1 cellular context compared by ENCODE assay signal in genomic region chr19:41408256-41408655, GRCh38.
A peak's percentile ranks its signal among the peaks of the same experiment; 100 is the strongest.
TF ChIP-seq lines count a peak whose summit lies in the region.

No MANE protein-coding gene starts in this region.

TF ChIP-seq in HepG2, 621 proteins besides CTCF, POLR2A, EP300 and RAD21:
- TF ChIP-seq HNRNPK (IDR thresholded peaks at IDR 0.05; ENCODE audit: low read depth, low read length, poor library complexity, severe bottlenecking): no peak
- peak; percentile 18; the same call in 1 of the 2 replicates for TF ChIP-seq STAG1 (CRISPR knock-in tag; IDR thresholded peaks at IDR 0.05)
